14 cellular contexts compared by ENCODE assay signal in genomic region chr3:11553436-11554235, GRCh38.
DNase-seq lines count a peak whose midpoint lies in the region; ATAC-seq and TF ChIP-seq lines count a peak whose summit lies in the region.
"Had no signal": no experiment of that assay in that cellular context is flagged by ENCODE, and none has a peak within 500 bp of the region (broad histone marks: within the 10 kb centered on the region; RNA-seq: fewer than 3 reads in every experiment).

No MANE protein-coding gene starts in this region.

- TF ChIP-seq RAD21 in IMR-90 (IDR thresholded peaks at IDR 0.05; ENCODE audit: low read length) = no peak

- no peak overlapping the region for H2AK9ac ChIP-seq in IMR-90 (replicated peaks; ENCODE audit: low read depth, low read length, poor library complexity)

- no peaks in the 10 kb centered on the region for H3K27me3 ChIP-seq in IMR-90 (ENCODE audit: control insufficient read depth, insufficient read depth, low read length)
- no peaks in the 10 kb centered on the region for H3K27me3 ChIP-seq in left lung

- H2AK5ac ChIP-seq in IMR-90 (ENCODE audit: low read depth, low read length) = peak overlapping the region; percentile 70

- H3K36me3 ChIP-seq in IMR-90 (ENCODE audit: control insufficient read depth, insufficient read depth, low read length) = peaks cover 31% of the 10 kb centered on the region
- peaks cover 0 to 48% of the 10 kb centered on the region in 2 donors for H3K36me3 ChIP-seq in left lung

- H3K27me3 Mint-ChIP-seq in chondrocyte (ENCODE audit: low read depth) = no peaks in the 10 kb centered on the region
- H3K27me3 Mint-ChIP-seq in stimulated activated naive B cell treated with anti-CD40 and anti-IgM and Interleukin-4, amounts not matched to agents 10 μg/mL and 1 μg/mL and 100 μg/mL, for 72 hours = no peaks in the 10 kb centered on the region

- H4K20me1 ChIP-seq in IMR-90 (ENCODE audit: insufficient read depth, low read length) = peaks cover 46% of the 10 kb centered on the region

- H3K79me1 ChIP-seq in IMR-90 (ENCODE audit: low read depth in 1 of 2, low read length in 2 of 2) = peaks cover 25 to 88% of the 10 kb centered on the region in 2 experiments

- dilution Hi-C loops in IMR-90 (cut with HindIII; ENCODE audit: low sequenced_read_pairs, unreplicated experiment) = no loop called here

- peak overlapping the region; percentile 23; the same call in 1 of the 2 replicates for H3K14ac ChIP-seq in IMR-90 (replicated peaks; ENCODE audit: low read depth, low read length)

- BruUV-seq in IMR-90 (replicated peaks; lab: Mats Ljungman, UMichigan) = no TSS peak

- no peak overlapping the region for H3K23ac ChIP-seq in IMR-90 (ENCODE audit: low read depth, low read length)

- H3K27ac ChIP-seq in IMR-90 (ENCODE audit: insufficient read depth, low read length) (peak overlapping the region; percentile 22; the same call in 1 of the 2 replicates), left lung (peak overlapping the region in 1 of 2 donors; percentile 38)
- H3K27ac ChIP-seq: KMS-11 had no signal

- H3K56ac ChIP-seq in IMR-90 (ENCODE audit: extremely low read depth, insufficient read depth, low read length) = no peak overlapping the region

- WGBS in IMR-90 (ENCODE audit: extremely low coverage in 2 of 2, insufficient read length in 1 of 2), 2 experiments = 64% methylated on average over 7 of the region's 17 CpGs; no CpG with 5 or more reads in 1 of the 2 experiments

- peak overlapping the region; percentile 4; the same call in 1 of the 2 replicates for H3K18ac ChIP-seq in IMR-90 (ENCODE audit: low read depth, low read length)

- H3K36me3 Mint-ChIP-seq in chondrocyte (ENCODE audit: low read depth) = peaks cover 28% of the 10 kb centered on the region
- H3K36me3 Mint-ChIP-seq in stimulated activated naive B cell treated with anti-CD40 and anti-IgM and Interleukin-4, amounts not matched to agents 10 μg/mL and 1 μg/mL and 100 μg/mL, for 72 hours = peaks cover 31 to 57% of the 10 kb centered on the region in 2 donors

- H3K27ac Mint-ChIP-seq in chondrocyte (ENCODE audit: unreplicated experiment) = peak overlapping the region; percentile 73
- H3K27ac Mint-ChIP-seq in stimulated activated naive B cell treated with anti-CD40 and anti-IgM and Interleukin-4, amounts not matched to agents 10 μg/mL and 1 μg/mL and 100 μg/mL, for 72 hours = peak overlapping the region; percentile 81
- H3K27ac Mint-ChIP-seq: mesothelial cell of epicardium had no signal

- H2BK5ac ChIP-seq in IMR-90 (ENCODE audit: low read depth, low read length, poor library complexity, severe bottlenecking) = peak overlapping the region; percentile 13

- peaks cover 84% of the 10 kb centered on the region for H3K4me1 Mint-ChIP-seq in chondrocyte (ENCODE audit: low read depth)
- peaks cover 15 to 25% of the 10 kb centered on the region in 2 donors for H3K4me1 Mint-ChIP-seq in stimulated activated naive B cell treated with anti-CD40 and anti-IgM and Interleukin-4, amounts not matched to agents 10 μg/mL and 1 μg/mL and 100 μg/mL, for 72 hours
- H3K4me1 Mint-ChIP-seq: WTC11 had no signal

- H3K4me1 ChIP-seq in IMR-90 (ENCODE audit: control insufficient read depth, insufficient read depth, low read length) (peaks cover 27% of the 10 kb centered on the region), left lung (peaks cover 0 to 45% of the 10 kb centered on the region in 2 donors)

- H4K91ac ChIP-seq in IMR-90 (ENCODE audit: insufficient read depth, low read depth, low read length) = peak overlapping the region; percentile 26; the same call in 1 of the 2 replicates

- ATAC-seq in IMR-90 (ENCODE audit: low read depth) = peak; percentile 51
- peak; percentile 28 for ATAC-seq in left lung
- ATAC-seq in stimulated activated naive B cell treated with anti-CD40 and anti-IgM and Interleukin-4, amounts not matched to agents 10 μg/mL and 1 μg/mL and 100 μg/mL, for 72 hours (replicated peaks) = no peak
- no peak for ATAC-seq in HG03342 (IDR thresholded peaks at IDR 0.05; ENCODE audit: unreplicated experiment)
- ATAC-seq: WTC11 had no signal

- H2BK20ac ChIP-seq in IMR-90 (ENCODE audit: low read depth, low read length) = no peak overlapping the region; the same call in 1 of the 2 replicates

- DNase-seq in IMR-90 (peak; percentile 45), chondrocyte (ENCODE audit: low spot score) (peak; percentile 82), left lung (peak in 1 of 2 donors; percentile 44), GM20000 (ENCODE audit: low spot score) (no peak), AML-193 (lab: John Stamatoyannopoulos, UW) (no peak), GM03348 (ENCODE audit: low spot score) (no peak)
- DNase-seq in stimulated activated naive B cell treated with anti-CD40 and anti-IgM and Interleukin-4, amounts not matched to agents 10 μg/mL and 1 μg/mL and 100 μg/mL, for 72 hours = no peak
- DNase-seq: activated T-cell treated with anti-CD3 and anti-CD28 coated beads, Interleukin-2, amount 50 U/mL, for 48 hours; SIG-M5; small intestine had no signal

- H3K4me2 ChIP-seq in IMR-90 (ENCODE audit: low read depth, low read length) = no peak overlapping the region; the same call in 1 of the 2 replicates
- H3K4me2 ChIP-seq: KMS-11 had no signal

- H4K5ac ChIP-seq in IMR-90 (ENCODE audit: low read depth, low read length) = no peak overlapping the region

- H4K8ac ChIP-seq in IMR-90 (ENCODE audit: low read depth in 2 of 2, low read length in 2 of 2) = peak overlapping the region in 1 of 2 experiments; percentile 36; a peak in 1 of 4 replicates

- peak overlapping the region; percentile 30; the same call in 1 of the 2 replicates for H2BK120ac ChIP-seq in IMR-90 (ENCODE audit: low read depth, low read length)

- no peaks in the 10 kb centered on the region for H3K9me3 Mint-ChIP-seq in chondrocyte (ENCODE audit: low read depth)
- H3K9me3 Mint-ChIP-seq in stimulated activated naive B cell treated with anti-CD40 and anti-IgM and Interleukin-4, amounts not matched to agents 10 μg/mL and 1 μg/mL and 100 μg/mL, for 72 hours = peaks cover 0 to 2% of the 10 kb centered on the region in 2 donors
- H3K9me3 Mint-ChIP-seq: WTC11 had no signal

- H3K4ac ChIP-seq in IMR-90 (ENCODE audit: low read depth, low read length) = peak overlapping the region; percentile 41

- no peak overlapping the region for H3K9ac ChIP-seq in IMR-90 (ENCODE audit: low read depth, low read length)
- H3K9ac ChIP-seq: KMS-11 had no signal

- intact Hi-C loops in IMR-90 (cut with micrococcal nuclease) (no loop called here), left lung (cut with DNase I) (no loop called here)

- H3K4me3 Mint-ChIP-seq in chondrocyte (ENCODE audit: unreplicated experiment) = no peak overlapping the region
- H3K4me3 Mint-ChIP-seq in stimulated activated naive B cell treated with anti-CD40 and anti-IgM and Interleukin-4, amounts not matched to agents 10 μg/mL and 1 μg/mL and 100 μg/mL, for 72 hours = no peak overlapping the region
- H3K4me3 Mint-ChIP-seq: mesothelial cell of epicardium, WTC11 had no signal

- no peak for TF ChIP-seq POLR2A in IMR-90 (IDR thresholded peaks at IDR 0.05; ENCODE audit: low read depth, low read length)

- peaks cover 32% of the 10 kb centered on the region for H3K9me1 ChIP-seq in IMR-90 (ENCODE audit: insufficient read depth, low read length)

- POLR2A ChIA-PET in IMR-90 (lab: Charles Lee; ENCODE audit: unreplicated experiment) = interaction anchor here (0.5 kb wide), 1 partner anchor 179 kb away, joined by 6 read pairs; no protein-coding TSS in a partner anchor

- peak overlapping the region; percentile 10 for H2AFZ ChIP-seq in IMR-90 (replicated peaks; ENCODE audit: low read length, poor library complexity)

- CTCF ChIA-PET in IMR-90 (lab: Yijun Ruan, JAX) = no interaction called here

- no peaks in the 10 kb centered on the region for H3K9me3 ChIP-seq in IMR-90 (ENCODE audit: control insufficient read depth, insufficient read depth, low read length)
- H3K9me3 ChIP-seq in left lung = no peaks in the 10 kb centered on the region

- TF ChIP-seq CTCF in IMR-90 (conservative IDR thresholded peaks at IDR 0.05; ENCODE audit: low read depth, low read length) = no peak
- no peak for TF ChIP-seq CTCF in chondrocyte (IDR thresholded peaks at IDR 0.05)
- no peak for TF ChIP-seq CTCF in left lung (IDR thresholded peaks at IDR 0.05)
- TF ChIP-seq CTCF in GM20000 (IDR thresholded peaks at IDR 0.05; ENCODE audit: extremely low read depth, missing control alignments) = no peak

- H2BK15ac ChIP-seq in IMR-90 (ENCODE audit: low read depth, low read length) = no peak overlapping the region; the same call in 2 of the 3 replicates

- no peak overlapping the region for H3K4me3 ChIP-seq in IMR-90 (ENCODE audit: insufficient read depth, low read depth, low read length)
- H3K4me3 ChIP-seq in left lung = no peak overlapping the region

- in situ Hi-C loops in IMR-90 (cut with MboI; ENCODE audit: low sequenced_read_pairs) = no loop called here

TF ChIP-seq in IMR-90, 13 proteins besides CTCF, POLR2A, EP300 and RAD21 (continues in another document):
- no peak for TF ChIP-seq BHLHE40 (IDR thresholded peaks at IDR 0.05; ENCODE audit: low read depth, low read length)
- no peak for TF ChIP-seq CEBPB (IDR thresholded peaks at IDR 0.05; ENCODE audit: low read depth, low read length)
- no peak for TF ChIP-seq CHD1 (IDR thresholded peaks at IDR 0.05; ENCODE audit: low read depth, low read length)
- TF ChIP-seq SMC3 (IDR thresholded peaks at IDR 0.05; ENCODE audit: low read depth, low read length) = no peak
- TF ChIP-seq MXI1 (IDR thresholded peaks at IDR 0.05; ENCODE audit: borderline replicate concordance, low read depth, low read length) = no peak
- TF ChIP-seq MAFK (IDR thresholded peaks at IDR 0.05; ENCODE audit: low read depth, low read length) = no peak
- no peak for TF ChIP-seq ELK1 (IDR thresholded peaks at IDR 0.05; ENCODE audit: borderline replicate concordance, low read depth, low read length)
- no peak for TF ChIP-seq NFE2L2 (IDR thresholded peaks at IDR 0.05; ENCODE audit: low read depth, low read length)
- no peak for TF ChIP-seq USF2 (IDR thresholded peaks at IDR 0.05; ENCODE audit: low read depth, low read length)

Comparison
In these comparisons a context has a peak if more than half of its experiments do, and no peak if none do; other contexts are left out.
1. ATAC-seq: peak in IMR-90 (single experiment) and left lung (single experiment); none in stimulated activated naive B cell treated with anti-CD40 and anti-IgM and Interleukin-4, amounts not matched to agents 10 μg/mL and 1 μg/mL and 100 μg/mL, for 72 hours (0 of 2) and HG03342 (single experiment).
2. DNase-seq: peak in IMR-90 (single experiment) and chondrocyte (single experiment); none in stimulated activated naive B cell treated with anti-CD40 and anti-IgM and Interleukin-4, amounts not matched to agents 10 μg/mL and 1 μg/mL and 100 μg/mL, for 72 hours (single experiment), GM20000 (single experiment), AML-193 (0 of 2) and GM03348 (single experiment).